1 cellular context compared by ENCODE assay signal in genomic region chr4:43356786-43357185, GRCh38.
TF ChIP-seq lines count a peak whose summit lies in the region.

No MANE protein-coding gene starts in this region.

TF ChIP-seq in HepG2, 621 proteins besides CTCF, POLR2A, EP300 and RAD21 (continued from another document and continues in another):
- TF ChIP-seq HNF1B (CRISPR knock-in tag; IDR thresholded peaks at IDR 0.05) (no peak), U2AF2 (IDR thresholded peaks at IDR 0.05; ENCODE audit: low read depth, low read length) (no peak), GMEB1 (CRISPR knock-in tag; IDR thresholded peaks at IDR 0.05; ENCODE audit: borderline replicate concordance) (no peak), TOPORS (CRISPR knock-in tag; IDR thresholded peaks at IDR 0.05) (no peak), NR2C2 (CRISPR knock-in tag; IDR thresholded peaks at IDR 0.05; ENCODE audit: borderline replicate concordance) (no peak), HMGXB4 (CRISPR knock-in tag; IDR thresholded peaks at IDR 0.05; ENCODE audit: borderline replicate concordance in 1 of 2, low read depth in 1 of 2) (no peak), SCMH1 (CRISPR knock-in tag; IDR thresholded peaks at IDR 0.05; ENCODE audit: borderline replicate concordance) (no peak), ZNF616 (CRISPR knock-in tag; IDR thresholded peaks at IDR 0.05; ENCODE audit: low read depth) (no peak), ZNF468 (CRISPR knock-in tag; IDR thresholded peaks at IDR 0.05) (no peak), ZNF138 (CRISPR knock-in tag; IDR thresholded peaks at IDR 0.05; ENCODE audit: low read depth) (no peak), ZNF281 (CRISPR knock-in tag; IDR thresholded peaks at IDR 0.05; ENCODE audit: borderline replicate concordance) (peak; percentile 59; the same call in 1 of the 2 replicates), DNMT1 (CRISPR knock-in tag; IDR thresholded peaks at IDR 0.05) (no peak), ZNF780A (CRISPR knock-in tag; IDR thresholded peaks at IDR 0.05) (no peak), ZBTB37 (CRISPR knock-in tag; IDR thresholded peaks at IDR 0.05) (no peak), SIX4 (CRISPR knock-in tag; IDR thresholded peaks at IDR 0.05) (no peak), HOXA7 (CRISPR knock-in tag; IDR thresholded peaks at IDR 0.05) (no peak), ZBTB34 (CRISPR knock-in tag; IDR thresholded peaks at IDR 0.05) (no peak), ZBTB4 (CRISPR knock-in tag; IDR thresholded peaks at IDR 0.05; ENCODE audit: borderline replicate concordance) (no peak), CSRNP2 (CRISPR knock-in tag; conservative IDR thresholded peaks at IDR 0.05; ENCODE audit: low read depth) (no peak), GTF2F1 (IDR thresholded peaks at IDR 0.05; ENCODE audit: low read length) (no peak), MED13 (CRISPR knock-in tag; IDR thresholded peaks at IDR 0.05) (no peak), RORA (CRISPR knock-in tag; IDR thresholded peaks at IDR 0.05) (no peak), TBL1XR1 (IDR thresholded peaks at IDR 0.05; ENCODE audit: borderline replicate concordance, low read length, partially characterized antibody) (peak; percentile 84), HDAC2 (CRISPR knock-in tag; IDR thresholded peaks at IDR 0.05) (peak; percentile 55; the same call in 1 of the 2 replicates), ZNF205 (CRISPR knock-in tag; IDR thresholded peaks at IDR 0.05) (no peak), THAP7 (CRISPR knock-in tag; IDR thresholded peaks at IDR 0.05) (no peak), ZNF557 (CRISPR knock-in tag; IDR thresholded peaks at IDR 0.05) (no peak), FOXK1 (CRISPR knock-in tag; IDR thresholded peaks at IDR 0.05; ENCODE audit: borderline replicate concordance, low read depth) (peak; percentile 66; the same call in 1 of the 2 replicates), TIGD3 (CRISPR knock-in tag; IDR thresholded peaks at IDR 0.05; ENCODE audit: borderline replicate concordance) (no peak), ZNF563 (CRISPR knock-in tag; IDR thresholded peaks at IDR 0.05) (no peak), RAD51 (IDR thresholded peaks at IDR 0.05; ENCODE audit: borderline replicate concordance) (no peak), EHMT2 (IDR thresholded peaks at IDR 0.05; ENCODE audit: borderline replicate concordance, low read depth, low read length) (peak; percentile 72; the same call in 1 of the 2 replicates), ARID4A (CRISPR knock-in tag; IDR thresholded peaks at IDR 0.05; ENCODE audit: borderline replicate concordance) (no peak), ZNF335 (CRISPR knock-in tag; IDR thresholded peaks at IDR 0.05) (no peak), PAF1 (CRISPR knock-in tag; IDR thresholded peaks at IDR 0.05) (no peak)
